ENCODE assay signal across 9 cellular contexts in the genomic region with DNA sequence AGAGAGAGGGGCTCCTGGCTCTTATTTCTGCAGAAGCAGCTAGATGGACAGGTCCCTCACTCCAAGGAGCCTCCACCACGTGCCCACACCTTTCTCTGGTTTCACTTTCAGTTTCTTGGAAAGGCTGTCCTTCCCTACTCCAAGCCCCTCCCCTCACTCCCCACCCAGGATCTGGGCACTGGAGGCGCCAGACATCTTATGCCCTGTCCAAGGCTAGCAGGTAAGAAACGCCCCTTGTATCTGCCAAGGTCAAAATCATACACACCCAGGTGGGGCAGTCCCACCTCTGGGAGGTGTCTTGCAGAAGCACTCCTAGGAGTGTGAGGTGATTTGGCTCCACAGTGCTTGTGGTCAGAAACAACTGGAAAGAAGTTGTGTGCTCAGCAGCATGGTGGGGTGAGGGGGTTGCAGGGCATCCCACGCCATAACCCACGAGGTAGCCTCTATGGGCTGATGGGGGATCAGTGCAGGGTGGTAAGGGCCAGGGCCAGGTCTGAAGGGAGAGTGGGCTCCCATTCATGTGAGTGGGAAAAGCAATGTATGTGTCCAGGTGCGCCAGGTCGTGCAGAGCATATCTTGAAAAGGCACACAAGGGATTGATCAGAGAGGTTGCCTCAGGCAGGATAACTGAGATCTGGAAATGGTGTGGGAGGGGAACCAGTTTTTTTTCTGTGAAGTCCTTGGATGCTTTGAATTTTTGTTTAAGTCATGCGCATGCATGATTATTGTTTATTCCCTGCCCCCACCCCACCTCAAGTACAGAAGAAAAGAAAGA. TPM values are rescaled to one million over a fixed set of nuclear protein-coding genes. Genes with fewer than 3 reads are reported as not detected.
DNase-seq lines count a peak whose midpoint lies in the region; ATAC-seq and TF ChIP-seq lines count a peak whose summit lies in the region.
"Had no signal": no experiment of that assay in that cellular context is flagged by ENCODE, and none has a peak within 500 bp of the region (broad histone marks: within the 10 kb centered on the region; RNA-seq: fewer than 3 reads in every experiment).

No MANE protein-coding gene starts in this region.

- H3K27me3 Mint-ChIP-seq in CD4-positive, alpha-beta T cell, result no peaks in the 10 kb centered on the region
- H3K27me3 Mint-ChIP-seq in memory B cell, result no peaks in the 10 kb centered on the region

- intact Hi-C loops in CD4-positive, alpha-beta T cell (cut with DNase I, micrococcal nuclease), result no loop called here
- intact Hi-C loops in Right ventricle myocardium inferior (cut with DNase I), result no loop called here
- intact Hi-C loops in esophagus squamous epithelium (cut with DNase I), result no loop called here

- DNase-seq in CD4-positive, alpha-beta T cell, result no peak
- DNase-seq in adipocyte (ENCODE audit: low read depth) (peak; percentile 78), memory B cell (ENCODE audit: low spot score in 2 of 2) (no peak), Right ventricle myocardium inferior (ENCODE audit: missing footprints) (no peak), esophagus squamous epithelium (lab: John Stamatoyannopoulos, UW) (no peak)
- no peak for DNase-seq in stimulated activated effector memory CD8-positive, alpha-beta T cell treated with anti-CD3 and anti-CD28 coated beads, Interleukin-12 subunit alpha, Interleukin-12 subunit beta, amount 100 ng/mL, for 72 hours (ENCODE audit: low spot score in 2 of 2)

- no peaks in the 10 kb centered on the region for H3K27me3 ChIP-seq in CD4-positive, alpha-beta T cell (ENCODE audit: control insufficient read depth, insufficient read depth, low read length)
- no peaks in the 10 kb centered on the region for H3K27me3 ChIP-seq in HUES64 (ENCODE audit: insufficient read depth, low read length)
- H3K27me3 ChIP-seq in adipocyte (replicated peaks; ENCODE audit: control insufficient read depth, insufficient read depth, low read length), result no peaks in the 10 kb centered on the region
- H3K27me3 ChIP-seq in esophagus squamous epithelium, result no peaks in the 10 kb centered on the region

- H3K4me1 Mint-ChIP-seq in CD4-positive, alpha-beta T cell (ENCODE audit: low read depth), result peaks cover 39% of the 10 kb centered on the region
- H3K4me1 Mint-ChIP-seq in memory B cell, result peaks cover 36% of the 10 kb centered on the region
- peaks cover 27% of the 10 kb centered on the region for H3K4me1 Mint-ChIP-seq in stimulated activated effector memory CD8-positive, alpha-beta T cell treated with anti-CD3 and anti-CD28 coated beads, Interleukin-12 subunit alpha, Interleukin-12 subunit beta, amount 100 ng/mL, for 72 hours

- TF ChIP-seq POLR2A in esophagus squamous epithelium (IDR thresholded peaks at IDR 0.05), result no peak

- peak overlapping the region; percentile 81 for H3K27ac Mint-ChIP-seq in CD4-positive, alpha-beta T cell
- H3K27ac Mint-ChIP-seq in memory B cell, result peak overlapping the region; percentile 18
- H3K27ac Mint-ChIP-seq in stimulated activated effector memory CD8-positive, alpha-beta T cell treated with anti-CD3 and anti-CD28 coated beads, Interleukin-12 subunit alpha, Interleukin-12 subunit beta, amount 100 ng/mL, for 72 hours, result no peak overlapping the region

- 53% methylated on average over 7 of the region's 8 CpGs for WGBS in HUES64
- 49 to 58% methylated on average over 6 to 7 of the region's 8 CpGs for WGBS in esophagus squamous epithelium, 2 donors

- no peak overlapping the region for H3K4me3 Mint-ChIP-seq in CD4-positive, alpha-beta T cell
- no peak overlapping the region for H3K4me3 Mint-ChIP-seq in memory B cell
- H3K4me3 Mint-ChIP-seq in stimulated activated effector memory CD8-positive, alpha-beta T cell treated with anti-CD3 and anti-CD28 coated beads, Interleukin-12 subunit alpha, Interleukin-12 subunit beta, amount 100 ng/mL, for 72 hours, result no peak overlapping the region

- POLR2A ChIA-PET in CD4-positive, alpha-beta T cell (lab: Charles Lee), result interaction anchor here (0.7 to 5.9 kb wide), 5 partner anchors 15 to 58 kb away, joined by 3 to 29 read pairs (median 4); no protein-coding TSS in a partner anchor

- peak overlapping the region; percentile 2; the same call in 1 of the 2 replicates for H3K4me3 ChIP-seq in HUES64 (ENCODE audit: low read length)
- H3K4me3 ChIP-seq in adipocyte (ENCODE audit: low read length), result no peak overlapping the region
- peak overlapping the region in 1 of 4 donors; percentile 23 for H3K4me3 ChIP-seq in esophagus squamous epithelium

- CTCF ChIA-PET in CD4-positive, alpha-beta T cell (lab: Charles Lee), result no interaction called here

- no peaks in the 10 kb centered on the region for H3K9me3 ChIP-seq in CD4-positive, alpha-beta T cell (ENCODE audit: control insufficient read depth, low read length)
- H3K9me3 ChIP-seq in HUES64 (ENCODE audit: insufficient read depth, low read depth, low read length), result no peaks in the 10 kb centered on the region
- no peaks in the 10 kb centered on the region for H3K9me3 ChIP-seq in adipocyte (ENCODE audit: control insufficient read depth, low read length)
- H3K9me3 ChIP-seq in esophagus squamous epithelium, result no peaks in the 10 kb centered on the region

- no peak for TF ChIP-seq CTCF in CD4-positive, alpha-beta T cell (IDR thresholded peaks at IDR 0.05)
- TF ChIP-seq CTCF in esophagus squamous epithelium (IDR thresholded peaks at IDR 0.05), result no peak

- no peaks in the 10 kb centered on the region for H3K9me3 Mint-ChIP-seq in CD4-positive, alpha-beta T cell
- H3K9me3 Mint-ChIP-seq in memory B cell, result no peaks in the 10 kb centered on the region
- H3K9me3 Mint-ChIP-seq in stimulated activated effector memory CD8-positive, alpha-beta T cell treated with anti-CD3 and anti-CD28 coated beads, Interleukin-12 subunit alpha, Interleukin-12 subunit beta, amount 100 ng/mL, for 72 hours, result no peaks in the 10 kb centered on the region

- H3K36me3 Mint-ChIP-seq in CD4-positive, alpha-beta T cell (ENCODE audit: low read depth), result no peaks in the 10 kb centered on the region
- no peaks in the 10 kb centered on the region for H3K36me3 Mint-ChIP-seq in memory B cell
- H3K36me3 Mint-ChIP-seq in stimulated activated effector memory CD8-positive, alpha-beta T cell treated with anti-CD3 and anti-CD28 coated beads, Interleukin-12 subunit alpha, Interleukin-12 subunit beta, amount 100 ng/mL, for 72 hours, result peaks cover 10% of the 10 kb centered on the region

- H3K27ac ChIP-seq in CD4-positive, alpha-beta T cell (ENCODE audit: low read depth, low read length), result no peak overlapping the region
- H3K27ac ChIP-seq in HUES64 (ENCODE audit: low read depth, low read length) (peak overlapping the region; percentile 91), esophagus squamous epithelium (peak overlapping the region in 1 of 4 donors; percentile 5)

- H3K9ac ChIP-seq in HUES64 (ENCODE audit: low read depth, low read length), result peak overlapping the region; percentile 66
- H3K9ac ChIP-seq in adipocyte (ENCODE audit: low read length), result no peak overlapping the region

- H3K4me1 ChIP-seq in HUES64 (ENCODE audit: insufficient read depth, low read length) (peaks cover 42% of the 10 kb centered on the region), adipocyte (ENCODE audit: control insufficient read depth, insufficient read depth, low read length) (peaks cover 11% of the 10 kb centered on the region), esophagus squamous epithelium (peaks cover 0 to 16% (median 11%) of the 10 kb centered on the region in 3 donors)

- ATAC-seq in CD4-positive, alpha-beta T cell (ENCODE audit: poor library complexity), result peak; percentile 31
- ATAC-seq in memory B cell (ENCODE audit: low read depth) (no peak), HG03469 (IDR thresholded peaks at IDR 0.05; ENCODE audit: unreplicated experiment) (no peak), Right ventricle myocardium inferior (no peak)
- no peak for ATAC-seq in stimulated activated effector memory CD8-positive, alpha-beta T cell treated with anti-CD3 and anti-CD28 coated beads, Interleukin-12 subunit alpha, Interleukin-12 subunit beta, amount 100 ng/mL, for 72 hours

- H3K36me3 ChIP-seq in HUES64 (ENCODE audit: insufficient read depth, low read length) (no peaks in the 10 kb centered on the region), adipocyte (ENCODE audit: control insufficient read depth, insufficient read depth, low read length, severe bottlenecking) (no peaks in the 10 kb centered on the region), esophagus squamous epithelium (no peaks in the 10 kb centered on the region)

RNA-seq across cellular contexts. Expression of gene PRM1, which starts 31.8 kb away (rescaled TPM):
- not detected for total RNA-seq in CD4-positive, alpha-beta T cell
- not detected for polyA plus RNA-seq in HUES64 (2013, experiment 1 of 2)
- polyA plus RNA-seq in HUES64 (2013, experiment 2 of 2), result not detected
- total RNA-seq in Right ventricle myocardium inferior, result not detected
- total RNA-seq in esophagus squamous epithelium, result not detected
- total RNA-seq: subcutaneous adipose tissue had no signal

RNA-seq across cellular contexts. Expression of gene RMI2, which starts 32.4 kb away (rescaled TPM):
- 1 to 10 TPM; 1.3 to 1.5 TPM for total RNA-seq in CD4-positive, alpha-beta T cell
- 63.3 TPM for polyA plus RNA-seq in HUES64 (2013, experiment 1 of 2)
- 70.4 TPM for polyA plus RNA-seq in HUES64 (2013, experiment 2 of 2)
- total RNA-seq in Right ventricle myocardium inferior, result 0.76 TPM
- total RNA-seq in esophagus squamous epithelium, result 10 to 100 TPM in 1 of 4 donors, 1 to 10 TPM in 3; 4.6 to 12.0 (median 8.1) TPM

RNA-seq across cellular contexts. Expression of gene PRM2, which starts 36.6 kb away (rescaled TPM):
- not detected for total RNA-seq in CD4-positive, alpha-beta T cell
- not detected for polyA plus RNA-seq in HUES64 (2013, experiment 1 of 2)
- polyA plus RNA-seq in HUES64 (2013, experiment 2 of 2), result not detected
- total RNA-seq in Right ventricle myocardium inferior (not detected), esophagus squamous epithelium (not detected)
- total RNA-seq: subcutaneous adipose tissue had no signal

RNA-seq across cellular contexts. Expression of gene PRM3, which starts 39.5 kb away (rescaled TPM):
- total RNA-seq in CD4-positive, alpha-beta T cell, result not detected
- polyA plus RNA-seq in HUES64 (2013, experiment 1 of 2), result not detected
- not detected for polyA plus RNA-seq in HUES64 (2013, experiment 2 of 2)
- total RNA-seq in Right ventricle myocardium inferior (not detected), esophagus squamous epithelium (not detected)
- total RNA-seq: subcutaneous adipose tissue had no signal

RNA-seq across cellular contexts. Expression of gene TNP2, which starts 43.8 kb away (rescaled TPM):
- total RNA-seq in CD4-positive, alpha-beta T cell, result not detected
- not detected for polyA plus RNA-seq in HUES64 (2013, experiment 1 of 2)
- polyA plus RNA-seq in HUES64 (2013, experiment 2 of 2), result not detected
- total RNA-seq in Right ventricle myocardium inferior (not detected), esophagus squamous epithelium (not detected)
- total RNA-seq: subcutaneous adipose tissue had no signal
